Comparison of ENCODE assay signal across 20 cellular contexts in the genomic region with DNA sequence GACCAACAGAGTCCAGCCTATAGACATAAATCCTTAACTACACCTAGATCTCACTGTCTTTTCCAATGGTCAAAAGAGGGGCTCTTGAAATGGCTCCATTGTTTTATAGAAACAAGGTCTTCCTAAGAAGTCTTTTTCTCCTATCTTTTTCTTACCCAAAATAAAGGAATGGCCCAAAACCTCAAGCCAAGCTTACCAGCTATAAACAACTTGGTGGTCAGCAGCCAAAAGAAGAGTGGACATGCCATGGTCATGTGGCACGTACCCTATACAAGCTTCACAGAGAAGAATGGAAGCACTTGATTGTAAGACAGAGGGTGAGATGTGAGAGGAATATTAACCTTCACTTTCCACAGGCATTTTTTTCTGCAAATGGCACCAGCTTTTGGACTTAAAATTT.
"Had no signal": no experiment of that assay in that cellular context is flagged by ENCODE, and none has a peak within 500 bp of the region (broad histone marks: within the 10 kb centered on the region; RNA-seq: fewer than 3 reads in every experiment).

No MANE protein-coding gene starts in this region.

- H3K27ac ChIP-seq: epithelial cell of prostate, esophagus squamous epithelium, gastroesophageal sphincter, neutrophil, right atrium auricular region, sigmoid colon, skin epidermis, stomach, suprapubic skin, thyroid gland had no signal

- H3K4me3 ChIP-seq: esophagus squamous epithelium, gastroesophageal sphincter, mucosa of descending colon, right atrium auricular region, sigmoid colon, skin epidermis, stomach, suprapubic skin, thyroid gland had no signal

- DNase-seq: effector memory CD8-positive, alpha-beta T cell; esophagus squamous epithelium; foreskin fibroblast; immature natural killer cell; kidney; left colon; left ventricle myocardium superior; mucosa of descending colon; posterior cingulate gyrus; sigmoid colon; stimulated activated naive CD4-positive, alpha-beta T cell; stomach; thyroid gland had no signal

- H3K4me1 ChIP-seq: esophagus squamous epithelium had no signal

- H3K27me3 ChIP-seq: esophagus squamous epithelium, gastroesophageal sphincter, neutrophil, right atrium auricular region, sigmoid colon, stomach, suprapubic skin, thyroid gland had no signal

- H3K36me3 ChIP-seq: esophagus squamous epithelium, gastroesophageal sphincter, neutrophil, right atrium auricular region, sigmoid colon, stomach, suprapubic skin, thyroid gland had no signal

- H3K9me3 ChIP-seq: esophagus squamous epithelium, gastroesophageal sphincter, mucosa of descending colon, neutrophil, right atrium auricular region, sigmoid colon, stomach, suprapubic skin, thyroid gland had no signal

- ATAC-seq: effector memory CD8-positive, alpha-beta T cell; gastroesophageal sphincter; left colon; left ventricle myocardium superior; mucosa of descending colon; natural killer cell treated with Interleukin-12 subunit alpha and Interleukin-12 subunit beta and Interleukin-15 and Interleukin-18, amount 100 ng/mL, for 72 hours had no signal
